Comparison of ENCODE assay signal across 22 cellular contexts in genomic region chr5:133520062-133520461, GRCh38.
"Had no signal": no experiment of that assay in that cellular context is flagged by ENCODE, and none has a peak within 500 bp of the region (broad histone marks: within the 10 kb centered on the region; RNA-seq: fewer than 3 reads in every experiment).

No MANE protein-coding gene starts in this region.

- H3K4me3 Mint-ChIP-seq: naive thymus-derived CD8-positive, alpha-beta T cell; stimulated activated memory B cell treated with anti-CD40 and anti-IgM and Interleukin-4, amounts not matched to agents 10 μg/mL and 1 μg/mL and 100 μg/mL, for 72 hours had no signal

- H3K4me3 ChIP-seq: dorsolateral prefrontal cortex, esophagus squamous epithelium, hepatocyte, mucosa of descending colon, pancreas, prostate gland, right lobe of liver, stomach, thoracic aorta, transverse colon had no signal

- H3K36me3 Mint-ChIP-seq: naive thymus-derived CD8-positive, alpha-beta T cell; stimulated activated memory B cell treated with anti-CD40 and anti-IgM and Interleukin-4, amounts not matched to agents 10 μg/mL and 1 μg/mL and 100 μg/mL, for 72 hours had no signal

- H3K27ac Mint-ChIP-seq: naive thymus-derived CD8-positive, alpha-beta T cell; stimulated activated memory B cell treated with anti-CD40 and anti-IgM and Interleukin-4, amounts not matched to agents 10 μg/mL and 1 μg/mL and 100 μg/mL, for 72 hours had no signal

- H3K9me3 Mint-ChIP-seq: naive thymus-derived CD8-positive, alpha-beta T cell; stimulated activated memory B cell treated with anti-CD40 and anti-IgM and Interleukin-4, amounts not matched to agents 10 μg/mL and 1 μg/mL and 100 μg/mL, for 72 hours had no signal

- H3K27me3 ChIP-seq: hepatocyte, pancreas, right lobe of liver, transverse colon had no signal

- ATAC-seq: left cardiac atrium; mucosa of descending colon; naive thymus-derived CD8-positive, alpha-beta T cell; pancreas; right lobe of liver; stimulated activated memory B cell treated with anti-CD40 and anti-IgM and Interleukin-4, amounts not matched to agents 10 μg/mL and 1 μg/mL and 100 μg/mL, for 72 hours had no signal

- H3K4me1 Mint-ChIP-seq: naive thymus-derived CD8-positive, alpha-beta T cell; stimulated activated memory B cell treated with anti-CD40 and anti-IgM and Interleukin-4, amounts not matched to agents 10 μg/mL and 1 μg/mL and 100 μg/mL, for 72 hours had no signal

- H3K27ac ChIP-seq: dorsolateral prefrontal cortex, epithelial cell of prostate, esophagus squamous epithelium, hepatocyte, pancreas, prostate gland, right lobe of liver, stomach, thoracic aorta, transverse colon had no signal

- H3K36me3 ChIP-seq: esophagus squamous epithelium, pancreas, prostate gland, right lobe of liver, stomach, thoracic aorta, transverse colon had no signal

- H3K4me1 ChIP-seq: esophagus squamous epithelium, pancreas, prostate gland, right lobe of liver, stomach, transverse colon had no signal

- DNase-seq: central memory CD4-positive, alpha-beta T cell; cortex of kidney; effector memory CD4-positive, alpha-beta T cell; esophagus squamous epithelium; foreskin fibroblast; kidney; left cardiac atrium; mucosa of descending colon; naive thymus-derived CD8-positive, alpha-beta T cell; pancreas; right lobe of liver; stimulated activated CD4-positive, alpha-beta T cell treated with anti-CD3 and anti-CD28 coated beads, Interleukin-4, amount 100 ng/mL, for 1 hour; stimulated activated CD8-positive, alpha-beta memory T cell treated with anti-CD3 and anti-CD28 coated beads, Interleukin-4, amount 100 ng/mL, for 48 hours; stomach; substantia nigra; transverse colon had no signal

- H3K9me3 ChIP-seq: esophagus squamous epithelium, mucosa of descending colon, pancreas, prostate gland, right lobe of liver, stomach, thoracic aorta, transverse colon had no signal
